ENCODE assay signal across 30 cellular contexts in genomic region chr9:16325966-16326365, GRCh38.
"Had no signal": no experiment of that assay in that cellular context is flagged by ENCODE, and none has a peak within 500 bp of the region (broad histone marks: within the 10 kb centered on the region; RNA-seq: fewer than 3 reads in every experiment).

No MANE protein-coding gene starts in this region.

- H3K9me3 Mint-ChIP-seq: naive thymus-derived CD8-positive, alpha-beta T cell; nephron progenitor cell; neural crest cell; stimulated activated memory B cell treated with anti-CD40 and anti-IgM and Interleukin-4, amounts not matched to agents 10 μg/mL and 1 μg/mL and 100 μg/mL, for 72 hours; stimulated activated naive CD8-positive, alpha-beta T cell treated with anti-CD3 and anti-CD28 coated beads, Interleukin-15, Interleukin-2, amounts not matched to agents 100 ng/mL and 50 ng/mL, for 24 hours had no signal

- H3K36me3 ChIP-seq: ovary, right lobe of liver, spleen, stomach, thoracic aorta, thyroid gland, tibial nerve, upper lobe of left lung, vagina had no signal

- H3K4me1 Mint-ChIP-seq: naive B cell; naive thymus-derived CD8-positive, alpha-beta T cell; stimulated activated memory B cell treated with anti-CD40 and anti-IgM and Interleukin-4, amounts not matched to agents 10 μg/mL and 1 μg/mL and 100 μg/mL, for 72 hours had no signal

- DNase-seq: naive B cell; naive thymus-derived CD8-positive, alpha-beta T cell; nephron progenitor cell; occipital lobe; ovary; posterior cingulate gyrus; psoas muscle; right cardiac atrium; right lobe of liver; spleen; stimulated activated CD4-positive, alpha-beta T cell treated with anti-CD3 and anti-CD28 coated beads, Interleukin-12 subunit alpha, Interleukin-12 subunit beta, amount 100 ng/mL, for 4 hours; stimulated activated CD4-positive, alpha-beta T cell treated with anti-CD3 and anti-CD28 coated beads, Interleukin-1b, Interleukin-23, amount 100 ng/mL, for 48 hours; stimulated activated CD4-positive, alpha-beta T cell treated with anti-CD3 and anti-CD28 coated beads, Interleukin-4, amount 100 ng/mL, for 1 hour; stimulated activated CD4-positive, alpha-beta T cell treated with anti-CD3 and anti-CD28 coated beads, Interleukin-4, amount 100 ng/mL, for 4 hours; stimulated activated CD8-positive, alpha-beta memory T cell treated with anti-CD3 and anti-CD28 coated beads, Interleukin-4, amount 100 ng/mL, for 48 hours; stimulated activated naive CD4-positive, alpha-beta T cell treated with Interleukin-2 at 50 U/mL for 16 hours; stomach; thyroid gland; trophoblast cell; upper lobe of left lung had no signal

- H3K4me1 ChIP-seq: parathyroid adenoma, psoas muscle, right lobe of liver, spleen, thyroid gland had no signal

- H3K27me3 ChIP-seq: ovary, right lobe of liver, stomach, thyroid gland, tibial nerve, upper lobe of left lung, vagina had no signal

- H3K27me3 Mint-ChIP-seq: naive B cell; naive thymus-derived CD8-positive, alpha-beta T cell; stimulated activated memory B cell treated with anti-CD40 and anti-IgM and Interleukin-4, amounts not matched to agents 10 μg/mL and 1 μg/mL and 100 μg/mL, for 72 hours; stimulated activated naive CD8-positive, alpha-beta T cell treated with anti-CD3 and anti-CD28 coated beads, Interleukin-15, Interleukin-2, amounts not matched to agents 100 ng/mL and 50 ng/mL, for 24 hours had no signal

- H3K36me3 Mint-ChIP-seq: naive B cell; naive thymus-derived CD8-positive, alpha-beta T cell; stimulated activated memory B cell treated with anti-CD40 and anti-IgM and Interleukin-4, amounts not matched to agents 10 μg/mL and 1 μg/mL and 100 μg/mL, for 72 hours had no signal

- H3K27ac Mint-ChIP-seq: naive thymus-derived CD8-positive, alpha-beta T cell; nephron progenitor cell; progenitor cell of endocrine pancreas; stimulated activated memory B cell treated with anti-CD40 and anti-IgM and Interleukin-4, amounts not matched to agents 10 μg/mL and 1 μg/mL and 100 μg/mL, for 72 hours; stimulated activated naive CD8-positive, alpha-beta T cell treated with anti-CD3 and anti-CD28 coated beads, Interleukin-15, Interleukin-2, amounts not matched to agents 100 ng/mL and 50 ng/mL, for 24 hours had no signal

- H3K27ac ChIP-seq: ovary, parathyroid adenoma, psoas muscle, right lobe of liver, skin epidermis, spleen, stomach, thoracic aorta, thyroid gland, tibial nerve, upper lobe of left lung, vagina had no signal

- ATAC-seq: naive thymus-derived CD8-positive, alpha-beta T cell; psoas muscle; right cardiac atrium; right lobe of liver; stimulated activated memory B cell treated with anti-CD40 and anti-IgM and Interleukin-4, amounts not matched to agents 10 μg/mL and 1 μg/mL and 100 μg/mL, for 72 hours had no signal

- H3K4me3 Mint-ChIP-seq: naive B cell; naive thymus-derived CD8-positive, alpha-beta T cell; nephron progenitor cell; neural crest cell; stimulated activated memory B cell treated with anti-CD40 and anti-IgM and Interleukin-4, amounts not matched to agents 10 μg/mL and 1 μg/mL and 100 μg/mL, for 72 hours; stimulated activated naive CD8-positive, alpha-beta T cell treated with anti-CD3 and anti-CD28 coated beads, Interleukin-15, Interleukin-2, amounts not matched to agents 100 ng/mL and 50 ng/mL, for 24 hours had no signal

- H3K4me3 ChIP-seq: ovary, psoas muscle, right lobe of liver, skin epidermis, smooth muscle cell, spleen, stomach, thoracic aorta, thyroid gland, tibial nerve, upper lobe of left lung, vagina had no signal

- H3K9me3 ChIP-seq: ovary, psoas muscle, right lobe of liver, spleen, stomach, thoracic aorta, thyroid gland, tibial nerve, upper lobe of left lung, vagina had no signal
